ENCODE assay signal across 9 cellular contexts in genomic region chr3:127792664-127793292, GRCh38. TPM values are rescaled to one million over a fixed set of nuclear protein-coding genes. Genes with fewer than 3 reads are reported as not detected.
A peak's percentile ranks its signal among the peaks of the same experiment; 100 is the strongest.
DNase-seq lines count a peak whose midpoint lies in the region; ATAC-seq and TF ChIP-seq lines count a peak whose summit lies in the region.
"Had no signal": no experiment of that assay in that cellular context is flagged by ENCODE, and none has a peak within 500 bp of the region (broad histone marks: within the 10 kb centered on the region; RNA-seq: fewer than 3 reads in every experiment).

No MANE protein-coding gene starts in this region.

- no peak for ATAC-seq in HG03378 (IDR thresholded peaks at IDR 0.05; ENCODE audit: unreplicated experiment)
- ATAC-seq in HG03439 (IDR thresholded peaks at IDR 0.05; ENCODE audit: unreplicated experiment) = no peak
- ATAC-seq: K562 had no signal

- H3K36me3 ChIP-seq in OCI-LY3 (replicated peaks; ENCODE audit: low read depth, low read length) = peaks cover 54% of the 10 kb centered on the region

- no peaks in the 10 kb centered on the region for H3K27me3 ChIP-seq in OCI-LY3 (ENCODE audit: low read depth, low read length)

- H3K9ac ChIP-seq in OCI-LY3 (ENCODE audit: low read length) = no peak overlapping the region

- no peaks in the 10 kb centered on the region for H4K20me1 ChIP-seq in OCI-LY3 (ENCODE audit: insufficient read depth, low read length)

- H3K4me3 ChIP-seq in OCI-LY3 (ENCODE audit: low read length) = no peak overlapping the region
- H3K4me3 ChIP-seq in fibroblast of the aortic adventitia (ENCODE audit: low read depth, low read length) = no peak overlapping the region
- H3K4me3 ChIP-seq: K562 had no signal

- peaks cover 57% of the 10 kb centered on the region for H3K4me1 ChIP-seq in OCI-LY3 (ENCODE audit: low read length)

- no peak overlapping the region for H3K4me2 ChIP-seq in OCI-LY3 (ENCODE audit: low read length)

- TF ChIP-seq CTCF in OCI-LY3 (IDR thresholded peaks at IDR 0.05; ENCODE audit: low read depth, low read length) = no peak
- TF ChIP-seq CTCF in fibroblast of the aortic adventitia (IDR thresholded peaks at IDR 0.05; ENCODE audit: insufficient read depth, low read length) = no peak

- DNase-seq in Caki2 (ENCODE audit: low read depth) = peak; percentile 60
- peak; percentile 98 for DNase-seq in fibroblast of the aortic adventitia (ENCODE audit: low read depth)
- peak; percentile 87 for DNase-seq in renal cortical epithelial cell (ENCODE audit: low read depth)
- no peak for DNase-seq in stimulated activated naive CD4-positive, alpha-beta T cell (lab: John Stamatoyannopoulos, UW)
- DNase-seq in stimulated activated CD4-positive, alpha-beta T cell treated with anti-CD3 and anti-CD28 coated beads, Interleukin-4, amount 100 ng/mL, for 4 hours = no peak

- H3K79me2 ChIP-seq in OCI-LY3 (ENCODE audit: low read length) = peaks cover 90% of the 10 kb centered on the region

- in situ Hi-C loops in Caki2 (cut with HindIII; ENCODE audit: low pct_unique_long_range_greater_than_20kb, low sequenced_read_pairs) = no loop called here

- no peaks in the 10 kb centered on the region; the same call in 1 of the 2 replicates for H3K9me3 ChIP-seq in OCI-LY3 (ENCODE audit: insufficient read depth, low read length)

- H2AFZ ChIP-seq in OCI-LY3 (ENCODE audit: low read depth, low read length) = no peak overlapping the region

- H3K27ac ChIP-seq in OCI-LY3 (ENCODE audit: low read length) = peak overlapping the region; percentile 96

RNA-seq across cellular contexts. Expression of gene MGLL, which starts 29.5 kb away (rescaled TPM):
- total RNA-seq in Caki2 (2014; rRNA removed; shearing (Covaris generic); ENCODE audit: low replicate concordance) = 31.6 and 53.0 TPM in 2 replicates
- total RNA-seq in fibroblast of the aortic adventitia (ENCODE audit: low replicate concordance) = 8.3 and 25.8 TPM in 2 replicates
- 106 and 155 TPM in 2 replicates for total RNA-seq in renal cortical epithelial cell

Comparison
In these comparisons a context has a peak if more than half of its experiments do, and no peak if none do; other contexts are left out.
1. DNase-seq: peak in Caki2 (single experiment), fibroblast of the aortic adventitia (single experiment) and renal cortical epithelial cell (single experiment); none in stimulated activated naive CD4-positive, alpha-beta T cell (0 of 6) and stimulated activated CD4-positive, alpha-beta T cell treated with anti-CD3 and anti-CD28 coated beads, Interleukin-4, amount 100 ng/mL, for 4 hours (0 of 2).